ENCODE assay signal across 17 cellular contexts in genomic region chr6:93073811-93074210, GRCh38.
DNase-seq lines count a peak whose midpoint lies in the region; ATAC-seq, FAIRE-seq and TF ChIP-seq lines count a peak whose summit lies in the region.
"Had no signal": no experiment of that assay in that cellular context is flagged by ENCODE, and none has a peak within 500 bp of the region (broad histone marks: within the 10 kb centered on the region; RNA-seq: fewer than 3 reads in every experiment).

No MANE protein-coding gene starts in this region.

- TF ChIP-seq RAD21 in A549 (conservative IDR thresholded peaks at IDR 0.05 in 1 of 2, IDR thresholded peaks at IDR 0.05 in 1 of 2) (no peak), IMR-90 (IDR thresholded peaks at IDR 0.05; ENCODE audit: low read length) (no peak)

- no peak overlapping the region for H2AK5ac ChIP-seq in IMR-90 (ENCODE audit: low read depth, low read length)

- H3K4ac ChIP-seq in IMR-90 (ENCODE audit: low read depth, low read length): no peak overlapping the region

- H4K8ac ChIP-seq in IMR-90 (ENCODE audit: low read depth in 2 of 2, low read length in 2 of 2): no peak overlapping the region

- no peaks in the 10 kb centered on the region for H3K9me1 ChIP-seq in IMR-90 (ENCODE audit: insufficient read depth, low read length)

- no peaks in the 10 kb centered on the region for H3K4me1 ChIP-seq in A549
- H3K4me1 ChIP-seq in IMR-90 (ENCODE audit: control insufficient read depth, insufficient read depth, low read length): no peaks in the 10 kb centered on the region
- H3K4me1 ChIP-seq in kidney (ENCODE audit: control insufficient read depth in 1 of 2, insufficient read depth in 1 of 2, low read depth in 1 of 2, low read length in 2 of 2): no peaks in the 10 kb centered on the region
- H3K4me1 ChIP-seq: BLaER1 treated with 17β-estradiol and CSF1 and Interleukin-3, amounts not matched to agents 10 nM and 100 nM; Caco-2 had no signal

- TF ChIP-seq CTCF in A549 (IDR thresholded peaks at IDR 0.05) (no peak), IMR-90 (conservative IDR thresholded peaks at IDR 0.05; ENCODE audit: low read depth, low read length) (no peak), kidney (IDR thresholded peaks at IDR 0.05; ENCODE audit: borderline replicate concordance, extremely low read depth, insufficient read depth) (no peak)

- FAIRE-seq in A549 (lab: Jason Lieb, UNC) (no peak), kidney (lab: Jason Lieb, UNC) (peak; percentile 71)
- FAIRE-seq: D721Med, GM12891 had no signal

- no peak overlapping the region for H3K56ac ChIP-seq in IMR-90 (ENCODE audit: extremely low read depth, insufficient read depth, low read length)

- no peak for TF ChIP-seq EP300 in A549 (IDR thresholded peaks at IDR 0.05)

- DNase-seq in A549 (ENCODE audit: low read depth in 1 of 2, low spot score in 1 of 2) (no peak), IMR-90 (no peak), kidney (no peak)
- no peak for DNase-seq in activated CD4-positive, alpha-beta T cell treated with anti-CD3 and anti-CD28 coated beads for 4 hours
- DNase-seq: 8988T; AML-193; Caco-2; Calu3; CD4-positive, alpha-beta T cell; CD8-positive, alpha-beta T cell; DMS79 treated with DMSO at 0.1 percent for 48 hours; GF-D8 had no signal

- H3K14ac ChIP-seq in IMR-90 (replicated peaks; ENCODE audit: low read depth, low read length): no peak overlapping the region

- no peak overlapping the region for H3K4me3 ChIP-seq in A549
- no peak overlapping the region for H3K4me3 ChIP-seq in IMR-90 (ENCODE audit: insufficient read depth, low read depth, low read length)
- no peak overlapping the region for H3K4me3 ChIP-seq in kidney (ENCODE audit: low read length in 2 of 2)
- H3K4me3 ChIP-seq: BLaER1 treated with 17β-estradiol and CSF1 and Interleukin-3, amounts not matched to agents 10 nM and 100 nM had no signal

- no peaks in the 10 kb centered on the region for H4K20me1 ChIP-seq in IMR-90 (ENCODE audit: insufficient read depth, low read length)
- H4K20me1 ChIP-seq: BLaER1 treated with 17β-estradiol and CSF1 and Interleukin-3, amounts not matched to agents 10 nM and 100 nM had no signal

- H3K9ac ChIP-seq in IMR-90 (ENCODE audit: low read depth, low read length) (no peak overlapping the region), kidney (ENCODE audit: low read length in 2 of 2) (no peak overlapping the region)
- H3K9ac ChIP-seq: BLaER1 treated with 17β-estradiol and CSF1 and Interleukin-3, amounts not matched to agents 10 nM and 100 nM had no signal

- H3K27ac ChIP-seq in A549 (no peak overlapping the region), IMR-90 (ENCODE audit: insufficient read depth, low read length) (no peak overlapping the region), kidney (ENCODE audit: low read depth in 2 of 2, low read length in 2 of 2) (no peak overlapping the region)
- H3K27ac ChIP-seq: BLaER1 treated with 17β-estradiol and CSF1 and Interleukin-3, amounts not matched to agents 10 nM and 100 nM; C4-2B had no signal

- 44% methylated on average over 5 of the region's 5 CpGs for WGBS in A549 (ENCODE audit: missing lambda C conversion rate)
- WGBS in IMR-90 (ENCODE audit: extremely low coverage in 2 of 2, insufficient read length in 1 of 2), 2 experiments: no CpG with 5 or more reads among the region's 5 CpGs

- TF ChIP-seq POLR2A in A549 (IDR thresholded peaks at IDR 0.05; ENCODE audit: low read length) (no peak), IMR-90 (IDR thresholded peaks at IDR 0.05; ENCODE audit: low read depth, low read length) (no peak)

- no peak overlapping the region for H4K91ac ChIP-seq in IMR-90 (ENCODE audit: insufficient read depth, low read depth, low read length)

- BruUV-seq in IMR-90 (replicated peaks; lab: Mats Ljungman, UMichigan): no TSS peak

- intact Hi-C loops in IMR-90 (cut with micrococcal nuclease): no loop called here
- intact Hi-C loops in kidney (cut with DNase I): no loop called here

- no peak overlapping the region for H2BK20ac ChIP-seq in IMR-90 (ENCODE audit: low read depth, low read length)

- H2BK5ac ChIP-seq in IMR-90 (ENCODE audit: low read depth, low read length, poor library complexity, severe bottlenecking): no peak overlapping the region

- no peak overlapping the region for H3K23ac ChIP-seq in IMR-90 (ENCODE audit: low read depth, low read length)

- no peak overlapping the region for H2AFZ ChIP-seq in IMR-90 (replicated peaks; ENCODE audit: low read length, poor library complexity)

- no peaks in the 10 kb centered on the region for H3K36me3 ChIP-seq in IMR-90 (ENCODE audit: control insufficient read depth, insufficient read depth, low read length)
- no peaks in the 10 kb centered on the region for H3K36me3 ChIP-seq in kidney (ENCODE audit: control insufficient read depth in 1 of 2, insufficient read depth in 2 of 2, low read length in 2 of 2)
- H3K36me3 ChIP-seq: BLaER1 treated with 17β-estradiol and CSF1 and Interleukin-3, amounts not matched to agents 10 nM and 100 nM had no signal

- H3K79me1 ChIP-seq in IMR-90 (ENCODE audit: low read depth in 1 of 2, low read length in 2 of 2): no peaks in the 10 kb centered on the region

- in situ Hi-C loops in IMR-90 (cut with MboI; ENCODE audit: low sequenced_read_pairs): no loop called here

- POLR2A ChIA-PET in A549 (lab: Yijun Ruan, JAX): no interaction called here
- POLR2A ChIA-PET in IMR-90 (lab: Charles Lee; ENCODE audit: unreplicated experiment): no interaction called here

- H3K4me2 ChIP-seq in A549 (no peak overlapping the region), IMR-90 (ENCODE audit: low read depth, low read length) (no peak overlapping the region)
- H3K4me2 ChIP-seq: BLaER1 treated with 17β-estradiol and CSF1 and Interleukin-3, amounts not matched to agents 10 nM and 100 nM had no signal

- H4K5ac ChIP-seq in IMR-90 (ENCODE audit: low read depth, low read length): no peak overlapping the region

- CTCF ChIA-PET in A549 (lab: Yijun Ruan, JAX): no interaction called here
- CTCF ChIA-PET in IMR-90 (lab: Yijun Ruan, JAX): no interaction called here

- H3K9me3 ChIP-seq in A549 (no peaks in the 10 kb centered on the region), IMR-90 (ENCODE audit: control insufficient read depth, insufficient read depth, low read length) (no peaks in the 10 kb centered on the region), kidney (ENCODE audit: control insufficient read depth in 1 of 2, low read length in 2 of 2) (no peaks in the 10 kb centered on the region)
- H3K9me3 ChIP-seq: Caco-2 had no signal

- H3K27me3 ChIP-seq in IMR-90 (ENCODE audit: control insufficient read depth, insufficient read depth, low read length): no peaks in the 10 kb centered on the region
- H3K27me3 ChIP-seq: BLaER1 treated with 17β-estradiol and CSF1 and Interleukin-3, amounts not matched to agents 10 nM and 100 nM had no signal

- no peak overlapping the region for H2BK120ac ChIP-seq in IMR-90 (ENCODE audit: low read depth, low read length)

- H2AK9ac ChIP-seq in IMR-90 (replicated peaks; ENCODE audit: low read depth, low read length, poor library complexity): no peak overlapping the region

- no peak overlapping the region for H2BK15ac ChIP-seq in IMR-90 (ENCODE audit: low read depth, low read length)

- no peak for ATAC-seq in A549
- ATAC-seq in IMR-90 (ENCODE audit: low read depth): no peak
- no peak for ATAC-seq in GM21737 (IDR thresholded peaks at IDR 0.05; ENCODE audit: unreplicated experiment)
- ATAC-seq: CD8-positive, alpha-beta T cell had no signal

- dilution Hi-C loops in IMR-90 (cut with HindIII; ENCODE audit: low sequenced_read_pairs, unreplicated experiment): no loop called here

- H3K18ac ChIP-seq in IMR-90 (ENCODE audit: low read depth, low read length): no peak overlapping the region

TF ChIP-seq in A549, 52 proteins besides CTCF, POLR2A, EP300 and RAD21:
- TF ChIP-seq KDM5A (IDR thresholded peaks at IDR 0.05) (no peak), MAFK (IDR thresholded peaks at IDR 0.05; ENCODE audit: partially characterized antibody) (peak; percentile 6)

TF ChIP-seq in IMR-90, 13 proteins besides CTCF, POLR2A, EP300 and RAD21:
- TF ChIP-seq NFE2L2 (IDR thresholded peaks at IDR 0.05; ENCODE audit: low read depth, low read length): no peak
- TF ChIP-seq CEBPB (IDR thresholded peaks at IDR 0.05; ENCODE audit: low read depth, low read length): no peak
- TF ChIP-seq RFX5 (IDR thresholded peaks at IDR 0.05; ENCODE audit: low read depth, low read length): no peak
- TF ChIP-seq MAFK (IDR thresholded peaks at IDR 0.05; ENCODE audit: low read depth, low read length): 0 out of 2 replicates have a peak, but pooled peaks have one; percentile 2
TF ChIP-seq in IMR-90: peak in this region for 1.
